In genomic region chr22:45129703-45130524, GRCh38 we compare ENCODE assay signal across 12 cellular contexts. TPM values are rescaled to one million over a fixed set of nuclear protein-coding genes. Genes with fewer than 3 reads are reported as not detected.
A peak's percentile ranks its signal among the peaks of the same experiment; 100 is the strongest.
DNase-seq lines count a peak whose midpoint lies in the region; ATAC-seq and TF ChIP-seq lines count a peak whose summit lies in the region.
"Had no signal": no experiment of that assay in that cellular context is flagged by ENCODE, and none has a peak within 500 bp of the region (broad histone marks: within the 10 kb centered on the region; RNA-seq: fewer than 3 reads in every experiment).

No MANE protein-coding gene starts in this region.

- intact Hi-C loops in activated CD4-positive, alpha-beta memory T cell treated with anti-CD3 and anti-CD28 coated beads for 36 hours (cut with micrococcal nuclease), result loop anchor here (5.0 kb wide), 1 partner anchor 32 kb away; the partner anchor contains the start of gene NUP50
- intact Hi-C loops in esophagus squamous epithelium (cut with DNase I), result no loop called here

- POLR2A ChIA-PET in activated CD4-positive, alpha-beta memory T cell treated with anti-CD3 and anti-CD28 coated beads for 36 hours (lab: Charles Lee), result interaction anchor here (1.0 to 1.6 kb wide), 2 partner anchors 34 to 35 kb away, joined by 3 read pairs; partner anchors contain the start of gene NUP50

- H3K36me3 ChIP-seq in esophagus squamous epithelium, result peaks cover 0 to 30% (median 9%) of the 10 kb centered on the region in 3 donors

- DNase-seq in GM13976 (ENCODE audit: low spot score) (peak; percentile 43), esophagus squamous epithelium (lab: John Stamatoyannopoulos, UW) (no peak), LoVo (ENCODE audit: low spot score) (no peak)
- peak; percentile 74 for DNase-seq in activated CD4-positive, alpha-beta memory T cell treated with anti-CD3 and anti-CD28 coated beads for 36 hours
- DNase-seq in stimulated activated CD8-positive, alpha-beta memory T cell treated with anti-CD3 and anti-CD28 coated beads, Interleukin-2, amount 100 ng/mL, for 48 hours (ENCODE audit: low read depth in 2 of 2), result peak; percentile 8 to 31
- DNase-seq: DMS153, NCI-H1092, T1000 had no signal

- no peak overlapping the region for H3K4me3 Mint-ChIP-seq in activated CD4-positive, alpha-beta memory T cell treated with anti-CD3 and anti-CD28 coated beads for 36 hours
- H3K4me3 Mint-ChIP-seq: neural crest cell had no signal

- H3K27me3 ChIP-seq in esophagus squamous epithelium, result no peaks in the 10 kb centered on the region

- no peak overlapping the region for H3K4me3 ChIP-seq in esophagus squamous epithelium
- H3K4me3 ChIP-seq: HAP-1 had no signal

- TF ChIP-seq POLR2A in esophagus squamous epithelium (IDR thresholded peaks at IDR 0.05), result no peak

- CTCF ChIA-PET in activated CD4-positive, alpha-beta memory T cell treated with anti-CD3 and anti-CD28 coated beads for 36 hours (lab: Charles Lee), result interaction anchor here (0.6 to 1.3 kb wide), 4 partner anchors 28 to 34 kb away, joined by 3 to 4 read pairs (median 3); partner anchors contain the start of gene NUP50

- peaks cover 2% of the 10 kb centered on the region for H3K27me3 Mint-ChIP-seq in activated CD4-positive, alpha-beta memory T cell treated with anti-CD3 and anti-CD28 coated beads for 36 hours

- peak overlapping the region; percentile 71 to 82 (median 79) for H3K27ac ChIP-seq in esophagus squamous epithelium

- H3K4me1 ChIP-seq in esophagus squamous epithelium, result peaks cover 0 to 27% (median 0%) of the 10 kb centered on the region in 3 donors
- H3K4me1 ChIP-seq: HAP-1 had no signal

- peak overlapping the region; percentile 79 for H3K27ac Mint-ChIP-seq in activated CD4-positive, alpha-beta memory T cell treated with anti-CD3 and anti-CD28 coated beads for 36 hours

- TF ChIP-seq CTCF in GM13976 (IDR thresholded peaks at IDR 0.05; ENCODE audit: borderline replicate concordance, control extremely low read depth, extremely low read depth, insufficient read depth, missing control alignments) (no peak), esophagus squamous epithelium (IDR thresholded peaks at IDR 0.05) (no peak)

- H3K4me1 Mint-ChIP-seq in activated CD4-positive, alpha-beta memory T cell treated with anti-CD3 and anti-CD28 coated beads for 36 hours (ENCODE audit: low read depth), result peaks cover 24% of the 10 kb centered on the region

- in situ Hi-C loops in GM13976 (cut with MboI; ENCODE audit: low sequenced_read_pairs, unreplicated experiment), result no loop called here

- ATAC-seq in HG02798 (IDR thresholded peaks at IDR 0.05; ENCODE audit: poor library complexity, unreplicated experiment) (no peak), HG02763 (IDR thresholded peaks at IDR 0.05; ENCODE audit: unreplicated experiment) (no peak)

- 27 to 35% methylated on average over 14 of the region's 14 CpGs for WGBS in esophagus squamous epithelium, 2 donors

- H3K9me3 Mint-ChIP-seq in activated CD4-positive, alpha-beta memory T cell treated with anti-CD3 and anti-CD28 coated beads for 36 hours, result peaks cover 13% of the 10 kb centered on the region
- H3K9me3 Mint-ChIP-seq: neural crest cell had no signal

- peaks cover 22% of the 10 kb centered on the region for H3K36me3 Mint-ChIP-seq in activated CD4-positive, alpha-beta memory T cell treated with anti-CD3 and anti-CD28 coated beads for 36 hours

- peaks cover 0 to 13% (median 11%) of the 10 kb centered on the region in 3 donors for H3K9me3 ChIP-seq in esophagus squamous epithelium
- H3K9me3 ChIP-seq: HAP-1 had no signal

RNA-seq across cellular contexts. Expression of gene NUP50, which starts 33.8 kb away (rescaled TPM):
- total RNA-seq in activated CD4-positive, alpha-beta memory T cell treated with anti-CD3 and anti-CD28 coated beads for 36 hours, result 100 to 1,000 TPM; 150 to 156 TPM
- total RNA-seq in esophagus squamous epithelium, result 10 to 100 TPM; 53.7 to 96.4 (median 59.9) TPM

Comparison
In these comparisons a context has a peak if more than half of its experiments do, and no peak if none do; other contexts are left out.
1. DNase-seq: peak in GM13976 (single experiment), activated CD4-positive, alpha-beta memory T cell treated with anti-CD3 and anti-CD28 coated beads for 36 hours (single experiment) and stimulated activated CD8-positive, alpha-beta memory T cell treated with anti-CD3 and anti-CD28 coated beads, Interleukin-2, amount 100 ng/mL, for 48 hours (2 of 2); none in esophagus squamous epithelium (single experiment) and LoVo (single experiment).